ENCODE assay signal across 11 cellular contexts in the genomic region with DNA sequence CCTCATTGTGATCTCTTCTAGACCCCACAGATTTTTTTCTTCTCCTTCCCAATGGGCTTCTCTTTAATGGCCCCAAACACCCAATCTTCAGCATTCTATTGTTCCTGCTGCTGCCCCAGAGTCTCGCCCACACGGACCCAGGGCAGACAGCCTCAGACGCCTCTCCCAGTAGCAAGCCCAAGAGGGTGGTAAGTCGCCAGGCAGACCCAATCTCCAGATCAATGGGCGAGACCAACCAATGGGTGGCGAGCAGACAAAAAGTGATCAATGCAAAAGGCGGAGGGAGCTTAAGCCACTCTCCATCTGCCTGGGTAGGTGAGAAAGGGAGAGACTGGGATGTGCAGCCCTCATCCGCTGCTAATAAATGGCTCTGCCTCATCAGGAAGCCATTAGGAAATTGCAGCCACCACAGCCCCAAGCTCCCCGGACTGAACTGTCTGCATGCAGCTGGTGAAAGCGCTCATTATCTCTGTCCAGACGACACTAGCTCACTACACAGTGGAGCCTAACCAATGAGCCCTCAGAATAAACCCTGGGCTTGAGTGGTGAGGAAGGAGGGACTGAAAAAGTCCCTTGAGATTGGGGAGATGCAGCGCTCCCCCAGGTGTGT.
DNase-seq lines count a peak whose midpoint lies in the region; ATAC-seq, FAIRE-seq and TF ChIP-seq lines count a peak whose summit lies in the region.
"Had no signal": no experiment of that assay in that cellular context is flagged by ENCODE, and none has a peak within 500 bp of the region (broad histone marks: within the 10 kb centered on the region; RNA-seq: fewer than 3 reads in every experiment).

No MANE protein-coding gene starts in this region.

- no peak overlapping the region for H2AFZ ChIP-seq in HepG2 (ENCODE audit: low read length)

- CTCF ChIA-PET in HepG2 (lab: Yijun Ruan, JAX; ENCODE audit: low intra/inter-chr PET ratio, low total read pairs) = no interaction called here

- H3K4me3 ChIP-seq in liver (ENCODE audit: low read depth in 1 of 3, low read length in 3 of 3) (no peak overlapping the region), HepG2 (replicated peaks in 1 of 3; ENCODE audit: insufficient read depth in 1 of 3, low read depth in 2 of 3, low read length in 3 of 3) (no peak overlapping the region), muscle layer of duodenum (ENCODE audit: low read depth in 1 of 2, low read length in 2 of 2) (no peak overlapping the region), uterus (no peak overlapping the region)

- in situ Hi-C loops in HepG2 (cut with HindIII; ENCODE audit: extremely low pct_ligation_motif_present, low pct_unique_long_range_greater_than_20kb) = no loop called here

- H3K4me2 ChIP-seq in HepG2 (ENCODE audit: low read depth, low read length) = no peak overlapping the region

- H4K20me1 ChIP-seq in HepG2 (ENCODE audit: insufficient read depth, low read length) = no peaks in the 10 kb centered on the region

- POLR2A ChIA-PET in HepG2 (lab: Yijun Ruan, JAX) = no interaction called here

- H3K27ac ChIP-seq in liver (ENCODE audit: low read depth in 1 of 2, low read length in 2 of 2) (peak overlapping the region; percentile 43 to 48), HepG2 (ENCODE audit: extremely low read length, insufficient read depth, low read length) (no peak overlapping the region), muscle layer of duodenum (ENCODE audit: low read length) (peak overlapping the region; percentile 53), uterus (peak overlapping the region; percentile 22 to 72)

- intact Hi-C loops in HepG2 (cut with micrococcal nuclease; ENCODE audit: unreplicated experiment) = no loop called here
- intact Hi-C loops in uterus (cut with DNase I; ENCODE audit: low total_unique reads) = no loop called here

- TF ChIP-seq RAD21 in liver (IDR thresholded peaks at IDR 0.05) = no peak
- TF ChIP-seq RAD21 in HepG2 (CRISPR knock-in tag; IDR thresholded peaks at IDR 0.05) = no peak

- H3K27ac Mint-ChIP-seq in activated naive CD4-positive, alpha-beta T cell treated with anti-CD3 and anti-CD28 coated beads, Interleukin-2, amount 50 U/mL, for 72 hours = peak overlapping the region; percentile 96 to 97

- TF ChIP-seq EP300 in HepG2 (IDR thresholded peaks at IDR 0.05; ENCODE audit: low read depth in 2 of 2, low read length in 2 of 2) (no peak), HepG2 (CRISPR knock-in tag; IDR thresholded peaks at IDR 0.05; ENCODE audit: borderline replicate concordance) (no peak)

- H3K9ac ChIP-seq in liver (ENCODE audit: low read depth in 1 of 2, low read length in 2 of 2) = no peak overlapping the region
- no peak overlapping the region for H3K9ac ChIP-seq in HepG2 (ENCODE audit: insufficient read depth, low read depth, low read length)

- no peaks in the 10 kb centered on the region for H3K36me3 ChIP-seq in liver (ENCODE audit: control insufficient read depth in 4 of 4, insufficient read depth in 3 of 4, low read depth in 1 of 4, low read length in 3 of 4)
- no peaks in the 10 kb centered on the region for H3K36me3 ChIP-seq in HepG2 (replicated peaks in 1 of 2; ENCODE audit: control insufficient read depth in 1 of 2, insufficient read depth in 2 of 2, low read length in 2 of 2)
- H3K36me3 ChIP-seq in muscle layer of duodenum (ENCODE audit: control insufficient read depth in 1 of 2, insufficient read depth in 2 of 2, low read length in 2 of 2) = peaks cover 3 to 6% of the 10 kb centered on the region in 2 donors
- H3K36me3 ChIP-seq in uterus = no peaks in the 10 kb centered on the region

- TF ChIP-seq POLR2A in HepG2 (IDR thresholded peaks at IDR 0.05; ENCODE audit: insufficient read depth in 1 of 2, low read depth in 2 of 2, low read length in 2 of 2) = no peak
- TF ChIP-seq POLR2A in uterus (IDR thresholded peaks at IDR 0.05) = no peak

- H3K27me3 ChIP-seq in liver (ENCODE audit: control insufficient read depth in 4 of 4, insufficient read depth in 4 of 4, low read length in 3 of 4) (no peaks in the 10 kb centered on the region), HepG2 (ENCODE audit: control insufficient read depth in 1 of 2, insufficient read depth in 2 of 2, low read length in 2 of 2) (peaks cover 0 to 3% of the 10 kb centered on the region in 2 experiments; a peak in 1 of 5 replicates), muscle layer of duodenum (ENCODE audit: low read depth, low read length) (no peaks in the 10 kb centered on the region), uterus (no peaks in the 10 kb centered on the region)

- TF ChIP-seq CTCF in liver (IDR thresholded peaks at IDR 0.05; ENCODE audit: low read depth, low read length, missing input control) = no peak
- no peak for TF ChIP-seq CTCF in HepG2 (CRISPR knock-in tag; IDR thresholded peaks at IDR 0.05)
- no peak for TF ChIP-seq CTCF in uterus (IDR thresholded peaks at IDR 0.05)

- H3K9me3 ChIP-seq in liver (ENCODE audit: control insufficient read depth in 4 of 4, low read length in 3 of 4) (no peaks in the 10 kb centered on the region), HepG2 (ENCODE audit: low read length) (no peaks in the 10 kb centered on the region), muscle layer of duodenum (ENCODE audit: control insufficient read depth in 1 of 2, low read length in 2 of 2) (no peaks in the 10 kb centered on the region), uterus (no peaks in the 10 kb centered on the region)

- peaks cover 41 to 82% of the 10 kb centered on the region in 2 donors for H3K36me3 Mint-ChIP-seq in activated naive CD4-positive, alpha-beta T cell treated with anti-CD3 and anti-CD28 coated beads, Interleukin-2, amount 50 U/mL, for 72 hours
- H3K36me3 Mint-ChIP-seq: mesothelial cell of epicardium had no signal

- ATAC-seq in HepG2 (no peak), GM18909 (IDR thresholded peaks at IDR 0.05; ENCODE audit: poor library complexity, unreplicated experiment) (no peak)
- peak in 1 of 2 donors; percentile 14 for ATAC-seq in activated naive CD4-positive, alpha-beta T cell treated with anti-CD3 and anti-CD28 coated beads, Interleukin-2, amount 50 U/mL, for 72 hours

- H3K4me1 ChIP-seq in liver (ENCODE audit: control insufficient read depth in 4 of 4, insufficient read depth in 4 of 4, low read length in 3 of 4) (peaks cover 0 to 20% (median 3%) of the 10 kb centered on the region in 4 donors), HepG2 (ENCODE audit: insufficient read depth, low read length) (no peaks in the 10 kb centered on the region), muscle layer of duodenum (ENCODE audit: control insufficient read depth in 1 of 2, insufficient read depth in 2 of 2, low read length in 2 of 2) (peaks cover 38 to 73% of the 10 kb centered on the region in 2 donors), uterus (peaks cover 8 to 18% of the 10 kb centered on the region in 2 donors)

- no peaks in the 10 kb centered on the region for H3K9me3 Mint-ChIP-seq in activated naive CD4-positive, alpha-beta T cell treated with anti-CD3 and anti-CD28 coated beads, Interleukin-2, amount 50 U/mL, for 72 hours
- H3K9me3 Mint-ChIP-seq: mesothelial cell of epicardium had no signal

- no TSS peak for BruUV-seq in HepG2 (replicated peaks; lab: Mats Ljungman, UMichigan)

- DNase-seq in HepG2 (ENCODE audit: low spot score) (no peak), uterus (no peak), NCI-H1436 treated with DMSO at 0.1 percent for 48 hours (lab: John Stamatoyannopoulos, UW) (no peak), dedifferentiated amniotic fluid mesenchymal stem cell (ENCODE audit: extremely low spot score) (no peak)
- DNase-seq in activated naive CD4-positive, alpha-beta T cell treated with anti-CD3 and anti-CD28 coated beads, Interleukin-2, amount 50 U/mL, for 72 hours (ENCODE audit: low spot score in 2 of 2) = no peak
- DNase-seq: NCI-H1694 had no signal

- 79% methylated on average over 12 of the region's 12 CpGs for WGBS in liver
- WGBS in HepG2 (ENCODE audit: low lambda C conversion rate) = 52% methylated on average over 5 of the region's 12 CpGs

- no peak for FAIRE-seq in HepG2 (lab: Jason Lieb, UNC)
- FAIRE-seq: frontal cortex had no signal

- no peaks in the 10 kb centered on the region for H3K79me2 ChIP-seq in HepG2 (ENCODE audit: insufficient read depth, low read length)
